In the genomic region with DNA sequence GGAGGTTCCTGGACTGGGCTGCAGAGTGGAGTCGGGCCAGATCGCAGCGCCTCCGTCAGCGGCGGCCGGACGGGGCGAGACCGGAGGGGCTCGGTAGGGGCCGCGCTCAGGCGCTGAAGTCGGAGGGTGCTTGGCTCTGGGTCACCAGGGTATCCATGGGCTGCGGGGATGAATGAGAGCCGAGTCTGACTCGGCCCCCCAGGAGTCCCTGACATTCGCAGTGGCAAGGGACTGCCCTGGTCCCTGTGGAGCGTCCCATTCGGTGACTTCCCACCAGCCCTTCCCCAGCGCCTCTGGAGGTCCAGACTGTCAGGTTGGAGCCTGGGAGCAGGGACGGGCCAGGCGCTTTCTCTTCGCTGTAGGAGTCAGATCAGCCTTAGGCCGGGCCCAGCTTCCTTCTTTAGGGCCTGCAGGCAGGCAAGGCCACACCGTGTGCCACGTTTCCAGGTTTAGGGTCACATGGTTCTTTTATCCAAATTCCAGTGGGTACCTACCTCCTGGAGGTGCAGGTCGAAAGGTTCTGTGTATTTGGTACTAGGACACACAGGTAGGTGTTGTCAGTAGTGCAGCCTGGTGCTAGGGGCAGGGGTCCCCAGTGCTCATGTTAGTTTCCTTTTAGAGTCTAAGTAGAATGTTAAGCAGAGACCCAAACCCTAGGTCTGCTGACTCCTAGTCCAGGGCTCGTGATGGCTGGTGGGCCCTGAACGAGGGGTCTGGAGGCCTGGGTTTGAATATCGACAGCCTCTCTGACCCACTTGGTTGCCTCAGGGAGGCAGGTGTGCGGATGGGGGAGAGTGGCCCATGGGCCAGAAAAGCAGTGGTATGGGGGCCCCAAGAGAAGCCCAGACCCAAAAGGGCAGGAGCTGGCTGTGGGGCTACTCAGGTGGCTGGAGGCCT, we compare ENCODE assay signal across 8 cellular contexts. TPM values are rescaled to one million over a fixed set of nuclear protein-coding genes. Genes with fewer than 3 reads are reported as not detected.
DNase-seq lines count a peak whose midpoint lies in the region; ATAC-seq, FAIRE-seq and TF ChIP-seq lines count a peak whose summit lies in the region.

No MANE protein-coding gene starts in this region.

- H3K4me1 ChIP-seq in ACC112 (ENCODE audit: control insufficient read depth, insufficient read depth, low read length, unreplicated experiment) (peaks cover 7% of the 10 kb centered on the region), endothelial cell of umbilical vein (ENCODE audit: control insufficient read depth, extremely low read depth, insufficient read depth, low read length) (peaks cover 21% of the 10 kb centered on the region)

- TF ChIP-seq CTCF in RWPE1 (conservative IDR thresholded peaks at IDR 0.05; ENCODE audit: low read depth) (no peak), endothelial cell of umbilical vein (IDR thresholded peaks at IDR 0.05; ENCODE audit: extremely low read depth in 1 of 2, insufficient read depth in 1 of 2, low read depth in 1 of 2, low read length in 2 of 2) (no peak), neural cell (IDR thresholded peaks at IDR 0.05; ENCODE audit: poor library complexity, severe bottlenecking) (no peak)

- H3K4me3 ChIP-seq in ACC112 (ENCODE audit: low read depth, low read length) (peak overlapping the region; percentile 87), endothelial cell of umbilical vein (replicated peaks in 1 of 3; ENCODE audit: insufficient read depth in 1 of 3, low read depth in 1 of 3, low read length in 3 of 3) (peak overlapping the region; percentile 44 to 89 (median 64)), neural cell (ENCODE audit: low read length) (peak overlapping the region; percentile 85)

- no TSS peak for BruUV-seq in endothelial cell of umbilical vein (replicated peaks; lab: Mats Ljungman, UMichigan)

- no peaks in the 10 kb centered on the region for H3K9me1 ChIP-seq in endothelial cell of umbilical vein (replicated peaks; ENCODE audit: control insufficient read depth, extremely low read depth, insufficient read depth, low read length)

- CTCF ChIA-PET in RWPE1 (lab: Yijun Ruan, JAX) (interaction anchor here (0.6 kb wide), 1 partner anchor 24 kb away, joined by 3 read pairs; no protein-coding TSS in a partner anchor), endothelial cell of umbilical vein (lab: Charles Lee) (interaction anchor here (1.4 to 2.6 kb wide), 2 partner anchors 70 kb away, joined by 6 to 17 read pairs; no protein-coding TSS in a partner anchor)

- H3K9me3 ChIP-seq in endothelial cell of umbilical vein (replicated peaks; ENCODE audit: control insufficient read depth, insufficient read depth, low read length) (no peaks in the 10 kb centered on the region), neural cell (ENCODE audit: low read length) (no peaks in the 10 kb centered on the region)

- H3K79me2 ChIP-seq in ACC112 (ENCODE audit: control insufficient read depth, insufficient read depth, low read length, unreplicated experiment) (no peaks in the 10 kb centered on the region), endothelial cell of umbilical vein (ENCODE audit: control insufficient read depth, insufficient read depth, low read length) (peaks cover 10% of the 10 kb centered on the region), neural cell (replicated peaks; ENCODE audit: insufficient read depth, low read length) (peaks cover 57% of the 10 kb centered on the region)

- H3K36me3 ChIP-seq in ACC112 (ENCODE audit: insufficient read depth, low read length) = no peaks in the 10 kb centered on the region
- no peaks in the 10 kb centered on the region for H3K36me3 ChIP-seq in endothelial cell of umbilical vein (ENCODE audit: control insufficient read depth in 2 of 2, extremely low read depth in 1 of 2, insufficient read depth in 2 of 2, low read length in 2 of 2)
- H3K36me3 ChIP-seq in neural cell (ENCODE audit: insufficient read depth, low read length) = no peaks in the 10 kb centered on the region

- DNase-seq in RWPE1 (ENCODE audit: low spot score) = no peak
- peak; percentile 22 for DNase-seq in endothelial cell of umbilical vein (ENCODE audit: low read depth, low spot score)
- no peak for DNase-seq in activated gamma-delta T cell treated with Interleukin-2 at 50 U/mL for 16 hours
- no peak for DNase-seq in SHP77 (lab: John Stamatoyannopoulos, UW)

- POLR2A ChIA-PET in RWPE1 (lab: Yijun Ruan, JAX; ENCODE audit: low non-redundant PET) = no interaction called here
- POLR2A ChIA-PET in endothelial cell of umbilical vein (lab: Charles Lee) = no interaction called here

- dilution Hi-C loops in endothelial cell of umbilical vein (cut with MboI; ENCODE audit: extremely low pct_ligation_motif_present, low sequenced_read_pairs) = no loop called here

- intact Hi-C loops in endothelial cell of umbilical vein (cut with micrococcal nuclease) = loop anchor here (10.0 kb wide), 1 partner anchor 347 kb away; no protein-coding TSS in a partner anchor

- no peaks in the 10 kb centered on the region for H3F3A ChIP-seq in neural cell (ENCODE audit: insufficient read depth, low read length, poor library complexity, severe bottlenecking)

- H2AFZ ChIP-seq in ACC112 (ENCODE audit: low read length, unreplicated experiment) (peak overlapping the region; percentile 70), endothelial cell of umbilical vein (ENCODE audit: low read depth, low read length) (peak overlapping the region; percentile 37), neural cell (ENCODE audit: low read depth, low read length) (peak overlapping the region; percentile 76)

- TF ChIP-seq EP300 in neural cell (conservative IDR thresholded peaks at IDR 0.05; ENCODE audit: poor library complexity, severe bottlenecking) = no peak

- H3K4me2 ChIP-seq in endothelial cell of umbilical vein (ENCODE audit: insufficient read depth, low read length) (peak overlapping the region; percentile 70), neural cell (ENCODE audit: low read length) (peak overlapping the region; percentile 92)

- FAIRE-seq in endothelial cell of umbilical vein (lab: Jason Lieb, UNC) = peak; percentile 48

- H3K27ac ChIP-seq in ACC112 (ENCODE audit: low read depth, low read length) = no peak overlapping the region
- peak overlapping the region; percentile 83 for H3K27ac ChIP-seq in RWPE1
- H3K27ac ChIP-seq in endothelial cell of umbilical vein (ENCODE audit: insufficient read depth, low read depth, low read length) = peak overlapping the region; percentile 62
- peak overlapping the region; percentile 88 for H3K27ac ChIP-seq in neural cell (ENCODE audit: low read length)

- no peaks in the 10 kb centered on the region for H3K9me2 ChIP-seq in neural cell (ENCODE audit: insufficient read depth, low read length)

- H3K9ac ChIP-seq in endothelial cell of umbilical vein (replicated peaks; ENCODE audit: extremely low read depth, insufficient read depth, low read length) (peak overlapping the region; percentile 85), neural cell (ENCODE audit: low read length) (peak overlapping the region; percentile 96)

- TF ChIP-seq POLR2A in endothelial cell of umbilical vein (IDR thresholded peaks at IDR 0.05; ENCODE audit: low read depth, low read length) = no peak

- ATAC-seq in GM21381 (IDR thresholded peaks at IDR 0.05; ENCODE audit: unreplicated experiment) (peak; percentile 11), GM19328 (IDR thresholded peaks at IDR 0.05; ENCODE audit: unreplicated experiment) (no peak)

- TF ChIP-seq RAD21 in neural cell (conservative IDR thresholded peaks at IDR 0.05) = no peak

- H3K27me3 ChIP-seq in ACC112 (ENCODE audit: insufficient read depth, low read length) = no peaks in the 10 kb centered on the region
- no peaks in the 10 kb centered on the region for H3K27me3 ChIP-seq in endothelial cell of umbilical vein (ENCODE audit: control insufficient read depth in 2 of 2, insufficient read depth in 2 of 2, low read length in 2 of 2)
- H3K27me3 ChIP-seq in neural cell (ENCODE audit: insufficient read depth, low read depth, low read length) = no peaks in the 10 kb centered on the region

- no peaks in the 10 kb centered on the region for H4K20me1 ChIP-seq in endothelial cell of umbilical vein (replicated peaks; ENCODE audit: control insufficient read depth, extremely low read depth, insufficient read depth, low read length)
- peaks cover 10% of the 10 kb centered on the region for H4K20me1 ChIP-seq in neural cell (ENCODE audit: insufficient read depth)

TF ChIP-seq in endothelial cell of umbilical vein, 7 proteins besides CTCF, POLR2A, EP300 and RAD21 (continues in another document):
- TF ChIP-seq MYC (IDR thresholded peaks at IDR 0.05; ENCODE audit: low read depth, low read length) (no peak), POLR2AphosphoS5 (IDR thresholded peaks at IDR 0.05; ENCODE audit: insufficient read depth, low read depth, low read length) (no peak), JUN (IDR thresholded peaks at IDR 0.05; ENCODE audit: borderline replicate concordance, insufficient read depth, insufficient read length, low read depth) (no peak)

TF ChIP-seq in neural cell, 6 proteins besides CTCF, POLR2A, EP300 and RAD21 (continues in another document):
- TF ChIP-seq POLR2AphosphoS5 (IDR thresholded peaks at IDR 0.05) (peak; percentile 19), SMC3 (conservative IDR thresholded peaks at IDR 0.05; ENCODE audit: poor library complexity) (no peak)

RNA-seq across cellular contexts. Expression of gene SLC25A29, which starts 1.2 kb away (rescaled TPM):
- total RNA-seq in endothelial cell of umbilical vein = 108 and 132 TPM in 2 replicates
- polyA plus RNA-seq in endothelial cell of umbilical vein (154 and 187 TPM in 2 replicates), neural cell (447 and 511 TPM in 2 replicates)
- polyA plus RNA-seq in endothelial cell of umbilical vein (2011; cell fraction: cytosol; rRNA removed) = 55.5 and 101 TPM in 2 replicates
- polyA plus RNA-seq in endothelial cell of umbilical vein (2011; cell fraction: nucleus; rRNA removed) = 267 and 310 TPM in 2 replicates
- polyA plus RNA-seq in endothelial cell of umbilical vein (2012) = 31.9 and 66.1 TPM in 2 replicates
- polyA minus RNA-seq in endothelial cell of umbilical vein (50.6 and 59.6 TPM in 2 replicates), neural cell (151 and 162 TPM in 2 replicates)
- polyA minus RNA-seq in endothelial cell of umbilical vein (2011; cell fraction: cytosol; rRNA and poly(A)+ RNA removed) = 16.9 TPM
- 50.4 and 76.0 TPM in 2 replicates for polyA minus RNA-seq in endothelial cell of umbilical vein (2011; cell fraction: nucleus; rRNA and poly(A)+ RNA removed)

RNA-seq across cellular contexts. Expression of gene SLC25A47, which starts 15.7 kb away (rescaled TPM):
- total RNA-seq in endothelial cell of umbilical vein = not detected in 2 replicates
- polyA plus RNA-seq in endothelial cell of umbilical vein = not detected in 2 replicates
- polyA plus RNA-seq in endothelial cell of umbilical vein (2011; cell fraction: cytosol; rRNA removed) = 0.04 TPM in 1 of 2 replicates, not detected in the other
- polyA plus RNA-seq in endothelial cell of umbilical vein (2011; cell fraction: nucleus; rRNA removed) = not detected in 2 replicates
- not detected in 2 replicates for polyA plus RNA-seq in endothelial cell of umbilical vein (2012)
- not detected in 2 replicates for polyA minus RNA-seq in endothelial cell of umbilical vein
- polyA minus RNA-seq in endothelial cell of umbilical vein (2011; cell fraction: cytosol; rRNA and poly(A)+ RNA removed) = not detected
- not detected in 2 replicates for polyA minus RNA-seq in endothelial cell of umbilical vein (2011; cell fraction: nucleus; rRNA and poly(A)+ RNA removed)
- polyA plus RNA-seq in neural cell = 0.44 TPM in 1 of 2 replicates, not detected in the other
- not detected in 2 replicates for polyA minus RNA-seq in neural cell
